In the genomic region with DNA sequence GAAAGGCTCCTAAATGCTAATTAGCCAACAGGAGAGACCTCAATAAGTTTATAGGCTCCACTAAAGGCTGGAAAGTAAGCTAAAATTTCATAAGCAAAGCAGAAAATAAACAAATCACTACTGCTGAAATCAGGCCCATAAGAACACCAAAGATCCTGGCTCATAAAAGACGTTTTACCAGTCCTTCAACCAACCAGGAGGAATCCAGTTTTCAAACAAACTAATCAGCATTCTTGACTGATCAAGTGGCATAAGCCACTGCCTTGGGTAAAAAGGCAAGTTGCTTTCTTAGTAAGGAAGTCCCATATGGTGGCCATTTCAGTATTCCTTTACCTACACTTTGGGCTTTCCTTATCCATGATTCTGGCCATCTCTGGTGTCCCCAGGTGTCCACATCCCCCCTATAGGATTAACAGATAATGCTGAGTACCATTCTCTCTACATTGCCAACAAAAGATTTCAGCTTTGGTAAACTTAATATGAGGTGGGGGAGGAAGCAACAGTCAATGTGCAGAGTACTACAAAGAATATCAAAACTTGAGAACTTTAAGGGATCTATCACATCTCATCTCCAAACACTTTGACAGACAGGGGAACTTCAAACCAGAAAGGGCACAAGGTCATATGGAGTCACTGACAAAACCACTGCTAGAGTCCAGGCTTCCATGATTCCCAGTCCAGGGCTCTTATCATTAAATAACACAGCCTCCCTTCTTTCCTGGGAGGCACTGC, we compare ENCODE assay signal across 8 cellular contexts. TPM values are rescaled to one million over a fixed set of nuclear protein-coding genes. Genes with fewer than 3 reads are reported as not detected.
A peak's percentile ranks its signal among the peaks of the same experiment; 100 is the strongest.
DNase-seq lines count a peak whose midpoint lies in the region; ATAC-seq, FAIRE-seq and TF ChIP-seq lines count a peak whose summit lies in the region.

No MANE protein-coding gene starts in this region.

- H3K27ac ChIP-seq in BLaER1 (no peak overlapping the region), duodenal mucosa (ENCODE audit: low read depth, low read length) (no peak overlapping the region)

- H3K9me3 Mint-ChIP-seq in neural crest cell, result no peaks in the 10 kb centered on the region

- H3K36me3 ChIP-seq in BLaER1 (no peaks in the 10 kb centered on the region), MG63 (no peaks in the 10 kb centered on the region), duodenal mucosa (ENCODE audit: control insufficient read depth in 1 of 2, insufficient read depth in 2 of 2, low read length in 2 of 2) (no peaks in the 10 kb centered on the region)

- no peaks in the 10 kb centered on the region for H3K36me3 Mint-ChIP-seq in neural crest cell (ENCODE audit: low read depth)

- H3K4me3 Mint-ChIP-seq in neural crest cell, result peak overlapping the region; percentile 85

- ATAC-seq in GM21619 (IDR thresholded peaks at IDR 0.05; ENCODE audit: unreplicated experiment), result no peak

- peaks cover 20% of the 10 kb centered on the region for H3K4me1 Mint-ChIP-seq in neural crest cell

- TF ChIP-seq CTCF in neural crest cell (conservative IDR thresholded peaks at IDR 0.05), result no peak

- peak overlapping the region; percentile 99 for H3K4me2 ChIP-seq in BLaER1

- no peak for DNase-seq in MG63
- DNase-seq in neural crest cell (ENCODE audit: low read depth, low spot score), result no peak
- no peak for DNase-seq in DMS53 treated with DMSO at 0.1 percent for 48 hours (lab: John Stamatoyannopoulos, UW; ENCODE audit: unreplicated experiment)
- no peak for DNase-seq in MV-4-11 (lab: John Stamatoyannopoulos, UW)
- no peak for DNase-seq in urothelium cell line (ENCODE audit: low spot score)

- no peaks in the 10 kb centered on the region for H3K27me3 ChIP-seq in BLaER1
- H3K27me3 ChIP-seq in MG63, result no peaks in the 10 kb centered on the region
- H3K27me3 ChIP-seq in duodenal mucosa (ENCODE audit: control insufficient read depth in 1 of 2, insufficient read depth in 2 of 2, low read length in 2 of 2), result no peaks in the 10 kb centered on the region

- no peaks in the 10 kb centered on the region for H3K9me3 ChIP-seq in BLaER1
- no peaks in the 10 kb centered on the region for H3K9me3 ChIP-seq in MG63
- H3K9me3 ChIP-seq in duodenal mucosa (ENCODE audit: control insufficient read depth in 1 of 2, low read length in 2 of 2), result no peaks in the 10 kb centered on the region

- no peak overlapping the region for H3K27ac Mint-ChIP-seq in neural crest cell (ENCODE audit: unreplicated experiment)

- peak overlapping the region; percentile 78; the same call in 1 of the 2 replicates for H3K9ac ChIP-seq in BLaER1
- H3K9ac ChIP-seq in duodenal mucosa (ENCODE audit: low read depth in 1 of 2, low read length in 2 of 2), result peak overlapping the region; percentile 74 to 80

- no peaks in the 10 kb centered on the region for H3K27me3 Mint-ChIP-seq in neural crest cell (ENCODE audit: low read depth)

- FAIRE-seq in urothelium cell line (lab: Jason Lieb, UNC), result no peak

- peaks cover 46% of the 10 kb centered on the region for H4K20me1 ChIP-seq in BLaER1

- H3K4me3 ChIP-seq in BLaER1 (peak overlapping the region; percentile 82), MG63 (peak overlapping the region; percentile 89), duodenal mucosa (ENCODE audit: low read depth in 1 of 2, low read length in 2 of 2) (peak overlapping the region; percentile 86 to 91)

- H3K4me1 ChIP-seq in BLaER1 (peaks cover 20% of the 10 kb centered on the region), duodenal mucosa (ENCODE audit: control insufficient read depth in 1 of 2, insufficient read depth in 2 of 2, low read length in 2 of 2) (peaks cover 19% of the 10 kb centered on the region in 2 donors)

RNA-seq across cellular contexts. Expression of a gene that starts 1.3 kb away (rescaled TPM):
- 8.3 and 12.8 TPM in 2 replicates for total RNA-seq in MG63 (2014; rRNA removed; shearing (Covaris generic); ENCODE audit: low replicate concordance)
- 15.9 and 16.3 TPM in 2 replicates for total RNA-seq in neural crest cell

RNA-seq across cellular contexts. Expression of a gene that starts 1.8 kb away (rescaled TPM):
- 1.3 TPM in 1 of 2 replicates, not detected in the other for total RNA-seq in MG63 (2014; rRNA removed; shearing (Covaris generic); ENCODE audit: low replicate concordance)
- 0.61 and 1.6 TPM in 2 replicates for total RNA-seq in neural crest cell
